27 cellular contexts compared by ENCODE assay signal in genomic region chr22:20275836-20276235, GRCh38.
"Had no signal": no experiment of that assay in that cellular context is flagged by ENCODE, and none has a peak within 500 bp of the region (broad histone marks: within the 10 kb centered on the region; RNA-seq: fewer than 3 reads in every experiment).

No MANE protein-coding gene starts in this region.

- H3K27ac ChIP-seq: ovary, parathyroid adenoma, psoas muscle, right lobe of liver, sigmoid colon, stomach, thoracic aorta, thyroid gland, tibial nerve, upper lobe of left lung, vagina had no signal

- H3K4me1 ChIP-seq: parathyroid adenoma, psoas muscle, right lobe of liver, sigmoid colon, stomach, thyroid gland, tibial nerve, upper lobe of left lung had no signal

- H3K9me3 Mint-ChIP-seq: natural killer cell treated with Interleukin-12 subunit alpha and Interleukin-12 subunit beta and Interleukin-15 and Interleukin-18, amount 100 ng/mL, for 72 hours; nephron progenitor cell; neural crest cell; stimulated activated effector memory CD8-positive, alpha-beta T cell treated with anti-CD3 and anti-CD28 coated beads, Interleukin-12 subunit alpha, Interleukin-12 subunit beta, amount 100 ng/mL, for 72 hours; stimulated activated naive B cell treated with anti-CD40 and anti-IgM and Interleukin-4, amounts not matched to agents 10 μg/mL and 1 μg/mL and 100 μg/mL, for 72 hours; stimulated activated naive CD8-positive, alpha-beta T cell treated with anti-CD3 and anti-CD28 coated beads, Interleukin-15, Interleukin-2, amounts not matched to agents 100 ng/mL and 50 ng/mL, for 24 hours had no signal

- H3K4me3 ChIP-seq: ovary, psoas muscle, right lobe of liver, sigmoid colon, stomach, thoracic aorta, thyroid gland, tibial nerve, upper lobe of left lung, vagina had no signal

- H3K27me3 ChIP-seq: ovary, right lobe of liver, sigmoid colon, thyroid gland, tibial nerve, upper lobe of left lung, vagina had no signal

- H3K27ac Mint-ChIP-seq: natural killer cell treated with Interleukin-12 subunit alpha and Interleukin-12 subunit beta and Interleukin-15 and Interleukin-18, amount 100 ng/mL, for 72 hours; nephron progenitor cell; progenitor cell of endocrine pancreas; stimulated activated effector memory CD8-positive, alpha-beta T cell treated with anti-CD3 and anti-CD28 coated beads, Interleukin-12 subunit alpha, Interleukin-12 subunit beta, amount 100 ng/mL, for 72 hours; stimulated activated naive B cell treated with anti-CD40 and anti-IgM and Interleukin-4, amounts not matched to agents 10 μg/mL and 1 μg/mL and 100 μg/mL, for 72 hours; stimulated activated naive CD8-positive, alpha-beta T cell treated with anti-CD3 and anti-CD28 coated beads, Interleukin-15, Interleukin-2, amounts not matched to agents 100 ng/mL and 50 ng/mL, for 24 hours had no signal

- H3K36me3 Mint-ChIP-seq: natural killer cell treated with Interleukin-12 subunit alpha and Interleukin-12 subunit beta and Interleukin-15 and Interleukin-18, amount 100 ng/mL, for 72 hours; stimulated activated effector memory CD8-positive, alpha-beta T cell treated with anti-CD3 and anti-CD28 coated beads, Interleukin-12 subunit alpha, Interleukin-12 subunit beta, amount 100 ng/mL, for 72 hours; stimulated activated naive B cell treated with anti-CD40 and anti-IgM and Interleukin-4, amounts not matched to agents 10 μg/mL and 1 μg/mL and 100 μg/mL, for 72 hours had no signal

- H3K27me3 Mint-ChIP-seq: stimulated activated naive CD8-positive, alpha-beta T cell treated with anti-CD3 and anti-CD28 coated beads, Interleukin-15, Interleukin-2, amounts not matched to agents 100 ng/mL and 50 ng/mL, for 24 hours had no signal

- H3K36me3 ChIP-seq: ovary, right lobe of liver, sigmoid colon, stomach, thoracic aorta, thyroid gland, tibial nerve, upper lobe of left lung, vagina had no signal

- H3K4me3 Mint-ChIP-seq: natural killer cell treated with Interleukin-12 subunit alpha and Interleukin-12 subunit beta and Interleukin-15 and Interleukin-18, amount 100 ng/mL, for 72 hours; nephron progenitor cell; neural crest cell; stimulated activated effector memory CD8-positive, alpha-beta T cell treated with anti-CD3 and anti-CD28 coated beads, Interleukin-12 subunit alpha, Interleukin-12 subunit beta, amount 100 ng/mL, for 72 hours; stimulated activated naive B cell treated with anti-CD40 and anti-IgM and Interleukin-4, amounts not matched to agents 10 μg/mL and 1 μg/mL and 100 μg/mL, for 72 hours; stimulated activated naive CD8-positive, alpha-beta T cell treated with anti-CD3 and anti-CD28 coated beads, Interleukin-15, Interleukin-2, amounts not matched to agents 100 ng/mL and 50 ng/mL, for 24 hours had no signal

- H3K9ac ChIP-seq: parathyroid adenoma had no signal

- H3K4me1 Mint-ChIP-seq: nephron progenitor cell; stimulated activated naive B cell treated with anti-CD40 and anti-IgM and Interleukin-4, amounts not matched to agents 10 μg/mL and 1 μg/mL and 100 μg/mL, for 72 hours had no signal

- DNase-seq: nephron progenitor cell; occipital lobe; ovary; posterior cingulate gyrus; psoas muscle; right lobe of liver; sigmoid colon; small intestine; stimulated activated CD4-positive, alpha-beta T cell treated with anti-CD3 and anti-CD28 coated beads, Interleukin-15, amount 100 ng/mL, for 24 hours; stimulated activated CD4-positive, alpha-beta T cell treated with anti-CD3 and anti-CD28 coated beads, Interleukin-2, amount 100 ng/mL, for 24 hours; stimulated activated CD4-positive, alpha-beta T cell treated with anti-CD3 and anti-CD28 coated beads, Interleukin-2, amount 100 ng/mL, for 48 hours; stimulated activated CD4-positive, alpha-beta T cell treated with anti-CD3 and anti-CD28 coated beads, Interleukin-4, amount 100 ng/mL, for 24 hours; stimulated activated naive B cell treated with anti-CD40 and anti-IgM and Interleukin-4, amounts not matched to agents 10 μg/mL and 1 μg/mL and 100 μg/mL, for 72 hours; stimulated activated naive CD4-positive, alpha-beta T cell treated with Interleukin-2 at 50 U/mL for 16 hours; stomach; thyroid gland; trophoblast cell had no signal

- H3K9me3 ChIP-seq: ovary, psoas muscle, right lobe of liver, sigmoid colon, stomach, thoracic aorta, thyroid gland, tibial nerve, upper lobe of left lung, vagina had no signal
